ENCODE assay signal across 22 cellular contexts in the genomic region with DNA sequence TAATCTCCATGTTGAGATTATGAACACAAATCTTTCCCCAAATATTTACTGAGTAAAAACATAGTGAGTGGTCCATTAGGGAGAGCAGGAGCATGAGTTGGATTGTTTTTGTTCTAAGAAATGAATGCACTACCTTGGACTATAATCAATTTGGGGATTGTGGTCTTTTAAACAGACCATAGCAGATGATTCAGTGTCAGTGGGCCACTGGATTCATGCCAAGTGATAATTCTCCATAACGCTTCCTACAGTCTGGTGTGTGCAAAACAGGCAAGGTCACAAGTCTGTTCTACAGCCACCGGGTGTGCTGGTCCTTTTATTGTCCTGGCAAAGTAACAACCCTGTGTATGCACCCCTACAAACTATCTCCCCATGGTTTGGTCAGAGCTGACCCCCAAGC.
"Had no signal": no experiment of that assay in that cellular context is flagged by ENCODE, and none has a peak within 500 bp of the region (broad histone marks: within the 10 kb centered on the region; RNA-seq: fewer than 3 reads in every experiment).

No MANE protein-coding gene starts in this region.

- H3K27me3 ChIP-seq: ascending aorta had no signal

- H3K9me3 ChIP-seq: ascending aorta had no signal

- ATAC-seq: activated CD8-positive, alpha-beta memory T cell treated with anti-CD3 and anti-CD28 coated beads, Interleukin-2, amount 10 ng/mL, durations not matched to agents 7 days and 5 days; PC-3; T-cell had no signal

- DNase-seq: activated B cell treated with CpG ODN at 0.5 μM for 24 hours; activated CD4-positive, alpha-beta T cell treated with anti-CD3 and anti-CD28 coated beads for 1 hour; activated CD4-positive, alpha-beta T cell treated with anti-CD3 and anti-CD28 coated beads, Interleukin-2, amount 10 ng/mL, durations not matched to agents 24 days and 14 days; activated CD4-positive, alpha-beta T cell treated with anti-CD3 and anti-CD28 coated beads, Interleukin-2, amount 50 U/mL, for 48 hours; activated CD8-positive, alpha-beta memory T cell treated with anti-CD3 and anti-CD28 coated beads, Interleukin-2, amount 10 ng/mL, durations not matched to agents 7 days and 5 days; activated effector memory CD4-positive, alpha-beta T cell treated with Interleukin-2 at 50 U/mL for 16 hours; activated naive CD4-positive, alpha-beta T cell; activated T-cell treated with anti-CD3 and anti-CD28 coated beads, Interleukin-2, amount 50 U/mL, for 24 hours; NCI-H1092; NCI-H1436; NCI-H187 treated with DMSO at 0.1 percent for 48 hours; NCI-H2081 treated with DMSO at 0.1 percent for 48 hours; NCI-H510A treated with DMSO at 0.1 percent for 48 hours; NCI-H774; PC-3; SHP77; T-cell; T-helper 2 cell; T1000 had no signal

- H3K4me3 ChIP-seq: ascending aorta, SK-N-MC had no signal

- H3K36me3 ChIP-seq: ascending aorta had no signal

- H3K27ac ChIP-seq: ascending aorta, KMS-11, SK-N-MC had no signal

- H3K4me1 ChIP-seq: ascending aorta had no signal
